In genomic region chr20:36579996-36580545, GRCh38 we compare ENCODE assay signal across 10 cellular contexts. TPM values are rescaled to one million over a fixed set of nuclear protein-coding genes. Genes with fewer than 3 reads are reported as not detected.
DNase-seq lines count a peak whose midpoint lies in the region; ATAC-seq and TF ChIP-seq lines count a peak whose summit lies in the region.
"Had no signal": no experiment of that assay in that cellular context is flagged by ENCODE, and none has a peak within 500 bp of the region (broad histone marks: within the 10 kb centered on the region; RNA-seq: fewer than 3 reads in every experiment).

No MANE protein-coding gene starts in this region.

- peaks cover 0 to 51% (median 13%) of the 10 kb centered on the region in 3 donors for H3K36me3 Mint-ChIP-seq in CD8-positive, alpha-beta memory T cell

- no peak for TF ChIP-seq CTCF in astrocyte of the spinal cord (IDR thresholded peaks at IDR 0.05; ENCODE audit: low read depth, low read length)

- ATAC-seq in HG02852 (IDR thresholded peaks at IDR 0.05; ENCODE audit: unreplicated experiment), result no peak

- no peaks in the 10 kb centered on the region for H3K27me3 Mint-ChIP-seq in CD8-positive, alpha-beta memory T cell

- H3K27ac ChIP-seq in CD8-positive, alpha-beta memory T cell (ENCODE audit: low read depth, low read length), result no peak overlapping the region

- CTCF ChIA-PET in CD8-positive, alpha-beta memory T cell (lab: Charles Lee), result interaction anchor here (0.6 to 3.9 kb wide), 2 partner anchors 25 to 1550 kb away, joined by 3 to 12 read pairs; partner anchors contain the start of gene RAB5IF

- peak overlapping the region in 1 of 7 donors; percentile 75 for H3K4me3 Mint-ChIP-seq in CD8-positive, alpha-beta memory T cell
- H3K4me3 Mint-ChIP-seq: endodermal cell had no signal

- no peaks in the 10 kb centered on the region for H3K9me3 ChIP-seq in CD8-positive, alpha-beta memory T cell (ENCODE audit: low read length)

- H3K36me3 ChIP-seq in CD8-positive, alpha-beta memory T cell (ENCODE audit: insufficient read depth, low read length), result peaks cover 25% of the 10 kb centered on the region

- POLR2A ChIA-PET in CD8-positive, alpha-beta memory T cell (lab: Charles Lee), result no interaction called here

- no peaks in the 10 kb centered on the region for H3K9me3 Mint-ChIP-seq in CD8-positive, alpha-beta memory T cell
- H3K9me3 Mint-ChIP-seq: endodermal cell had no signal

- no peaks in the 10 kb centered on the region for H3K27me3 ChIP-seq in CD8-positive, alpha-beta memory T cell (ENCODE audit: insufficient read depth, low read length, poor library complexity, severe bottlenecking)

- H3K4me1 Mint-ChIP-seq in CD8-positive, alpha-beta memory T cell, result peaks cover 23 to 36% (median 28%) of the 10 kb centered on the region in 3 donors

- no peak overlapping the region for H3K4me3 ChIP-seq in CD8-positive, alpha-beta memory T cell (ENCODE audit: low read length)
- no peak overlapping the region for H3K4me3 ChIP-seq in astrocyte of the spinal cord (ENCODE audit: low read depth, low read length)

- peak overlapping the region in 6 of 8 donors; percentile 34 to 83 (median 67) for H3K27ac Mint-ChIP-seq in CD8-positive, alpha-beta memory T cell
- H3K27ac Mint-ChIP-seq: endodermal cell had no signal

- in situ Hi-C loops in astrocyte of the spinal cord (cut with HindIII; ENCODE audit: low sequenced_read_pairs), result no loop called here

- peaks cover 24% of the 10 kb centered on the region for H3K4me1 ChIP-seq in CD8-positive, alpha-beta memory T cell (ENCODE audit: insufficient read depth, low read length)

- DNase-seq in CD8-positive, alpha-beta memory T cell, result no peak
- DNase-seq in M059J (ENCODE audit: low read depth), result peak; percentile 77
- peak; percentile 68 for DNase-seq in astrocyte of the spinal cord (ENCODE audit: low read depth, low spot score)
- DNase-seq in myocyte (ENCODE audit: low read depth), result peak; percentile 49
- DNase-seq in NCI-H1436 (lab: John Stamatoyannopoulos, UW), result no peak
- no peak for DNase-seq in DMS53 treated with DMSO at 0.1 percent for 48 hours (lab: John Stamatoyannopoulos, UW; ENCODE audit: unreplicated experiment)
- DNase-seq in epidermal melanocyte (ENCODE audit: insufficient read length, low spot score), result no peak
- DNase-seq: endodermal cell, NCI-H2227 treated with DMSO at 0.1 percent for 48 hours had no signal

RNA-seq across cellular contexts. Expression of gene TGIF2, which starts 6.7 kb away (rescaled TPM):
- 10 to 100 TPM; 46.1 to 49.8 TPM for total RNA-seq in CD8-positive, alpha-beta memory T cell
- polyA plus RNA-seq in CD8-positive, alpha-beta memory T cell, result 24.6 TPM
- 15.4 and 23.9 TPM in 2 replicates for total RNA-seq in M059J (2014; rRNA removed; shearing (Covaris generic))
- 11.3 and 22.1 TPM in 2 replicates for total RNA-seq in myocyte
- polyA plus RNA-seq in myocyte (2012), result 12.1 TPM

RNA-seq across cellular contexts. Expression of gene RAB5IF, which starts 25.5 kb away (rescaled TPM):
- total RNA-seq in CD8-positive, alpha-beta memory T cell, result 100 to 1,000 TPM; 159 to 173 TPM
- polyA plus RNA-seq in CD8-positive, alpha-beta memory T cell, result 180 TPM
- total RNA-seq in M059J (2014; rRNA removed; shearing (Covaris generic)), result 331 and 351 TPM in 2 replicates
- 98.3 and 107 TPM in 2 replicates for total RNA-seq in myocyte
- 107 TPM for polyA plus RNA-seq in myocyte (2012)

RNA-seq across cellular contexts. Expression of gene MYL9, which starts 38.8 kb away (rescaled TPM):
- not detected for total RNA-seq in CD8-positive, alpha-beta memory T cell
- not detected for polyA plus RNA-seq in CD8-positive, alpha-beta memory T cell
- 29.0 and 39.2 TPM in 2 replicates for total RNA-seq in M059J (2014; rRNA removed; shearing (Covaris generic))
- total RNA-seq in myocyte, result 162 and 190 TPM in 2 replicates
- 2,063 TPM for polyA plus RNA-seq in myocyte (2012)

Comparison
In these comparisons a context has a peak if more than half of its experiments do, and no peak if none do; other contexts are left out.
1. DNase-seq: peak in M059J (single experiment), astrocyte of the spinal cord (single experiment) and myocyte (single experiment); none in CD8-positive, alpha-beta memory T cell (0 of 5), NCI-H1436 (single experiment), DMS53 treated with DMSO at 0.1 percent for 48 hours (single experiment) and epidermal melanocyte (single experiment).
2. RNA of gene MYL9, which starts 38.8 kb away (total RNA-seq): 162 to 190 TPM in myocyte and 29.0 to 39.2 TPM in M059J; not detected in CD8-positive, alpha-beta memory T cell; every median in the first group is over 10 times any median in the second.